ENCODE assay signal across 12 cellular contexts in the genomic region with DNA sequence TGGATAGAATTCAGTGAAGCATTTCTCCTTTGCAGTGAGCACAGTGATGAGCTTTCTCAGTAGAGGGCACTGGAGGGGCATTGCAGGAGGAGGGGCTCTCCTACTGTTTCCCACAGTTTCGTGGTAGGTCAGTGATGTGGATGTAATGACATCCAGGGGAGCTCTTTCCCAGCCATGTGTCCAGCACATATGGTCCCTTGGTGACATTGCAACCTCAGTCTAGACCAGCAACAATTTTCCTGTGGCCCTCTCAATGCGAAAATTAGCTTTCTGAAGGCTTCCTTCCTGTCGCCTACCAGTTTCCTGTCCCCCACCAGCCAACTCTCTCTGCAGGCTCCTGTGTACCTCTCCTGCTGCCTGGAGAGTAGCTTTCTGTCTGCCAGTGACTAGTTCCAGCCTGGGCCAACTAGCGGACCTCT. TPM values are rescaled to one million over a fixed set of nuclear protein-coding genes. Genes with fewer than 3 reads are reported as not detected.
DNase-seq lines count a peak whose midpoint lies in the region; ATAC-seq, FAIRE-seq and TF ChIP-seq lines count a peak whose summit lies in the region.
"Had no signal": no experiment of that assay in that cellular context is flagged by ENCODE, and none has a peak within 500 bp of the region (broad histone marks: within the 10 kb centered on the region; RNA-seq: fewer than 3 reads in every experiment).

No MANE protein-coding gene starts in this region.

- H3K4me1 ChIP-seq in HepG2 (ENCODE audit: insufficient read depth, low read length) (peaks cover 41% of the 10 kb centered on the region), body of pancreas (no peaks in the 10 kb centered on the region)

- POLR2A ChIA-PET in HepG2 (lab: Yijun Ruan, JAX) = no interaction called here

- TF ChIP-seq EP300 in HepG2 (IDR thresholded peaks at IDR 0.05; ENCODE audit: low read depth in 2 of 2, low read length in 2 of 2) (no peak), HepG2 (CRISPR knock-in tag; IDR thresholded peaks at IDR 0.05; ENCODE audit: borderline replicate concordance) (no peak)

- peak; percentile 16 for TF ChIP-seq CTCF in D721Med (IDR thresholded peaks at IDR 0.05; ENCODE audit: insufficient read depth, missing control alignments)
- TF ChIP-seq CTCF in HepG2 (CRISPR knock-in tag; IDR thresholded peaks at IDR 0.05) = peak; percentile 67
- no peak for TF ChIP-seq CTCF in body of pancreas (IDR thresholded peaks at IDR 0.05)

- in situ Hi-C loops in HepG2 (cut with HindIII; ENCODE audit: extremely low pct_ligation_motif_present, low pct_unique_long_range_greater_than_20kb) = no loop called here

- H3K4me3 Mint-ChIP-seq in activated T-cell treated with anti-CD3 and anti-CD28 coated beads, Interleukin-2, amount 50 U/mL, for 4 hours = peak overlapping the region; percentile 50

- DNase-seq in D721Med (ENCODE audit: insufficient read length, low spot score) (no peak), HTR-8/SVneo (ENCODE audit: insufficient read length, low spot score) (peak; percentile 17), HepG2 (ENCODE audit: low spot score) (peak; percentile 31), HK-2 (ENCODE audit: unreplicated experiment) (no peak), nucleus accumbens (lab: John Stamatoyannopoulos, UW) (no peak), body of pancreas (no peak)
- no peak for DNase-seq in activated T-cell treated with anti-CD3 and anti-CD28 coated beads, Interleukin-2, amount 50 U/mL, for 4 hours
- DNase-seq: ovary had no signal

- no peaks in the 10 kb centered on the region for H3K27me3 ChIP-seq in HepG2 (ENCODE audit: control insufficient read depth in 1 of 2, insufficient read depth in 2 of 2, low read length in 2 of 2)
- no peaks in the 10 kb centered on the region for H3K27me3 ChIP-seq in body of pancreas
- H3K27me3 ChIP-seq: ovary had no signal

- no peaks in the 10 kb centered on the region for H3K36me3 Mint-ChIP-seq in activated T-cell treated with anti-CD3 and anti-CD28 coated beads, Interleukin-2, amount 50 U/mL, for 4 hours (ENCODE audit: insufficient read depth)

- WGBS in HepG2 (ENCODE audit: low lambda C conversion rate) = 43% methylated on average over 4 of the region's 4 CpGs
- 59 to 65% methylated on average over 4 of the region's 4 CpGs for WGBS in body of pancreas, 2 donors

- H3K9me3 Mint-ChIP-seq in activated T-cell treated with anti-CD3 and anti-CD28 coated beads, Interleukin-2, amount 50 U/mL, for 4 hours = no peaks in the 10 kb centered on the region

- no peak overlapping the region for H3K27ac ChIP-seq in HepG2 (ENCODE audit: extremely low read length, insufficient read depth, low read length)
- H3K27ac ChIP-seq in body of pancreas = no peak overlapping the region
- H3K27ac ChIP-seq: KMS-11, ovary had no signal

- CTCF ChIA-PET in HepG2 (lab: Yijun Ruan, JAX; ENCODE audit: low intra/inter-chr PET ratio, low total read pairs) = interaction anchor here (1.1 kb wide), 1 partner anchor 156 kb away, joined by 3 read pairs; no protein-coding TSS in a partner anchor

- no peaks in the 10 kb centered on the region for H3K9me3 ChIP-seq in HepG2 (ENCODE audit: low read length)
- H3K9me3 ChIP-seq in body of pancreas = no peaks in the 10 kb centered on the region
- H3K9me3 ChIP-seq: ovary had no signal

- H3K9ac ChIP-seq in HepG2 (ENCODE audit: insufficient read depth, low read depth, low read length) = no peak overlapping the region
- H3K9ac ChIP-seq: KMS-11 had no signal

- peak overlapping the region; percentile 59 for H3K4me2 ChIP-seq in HepG2 (ENCODE audit: low read depth, low read length)
- H3K4me2 ChIP-seq: KMS-11 had no signal

- no TSS peak for BruUV-seq in HepG2 (replicated peaks; lab: Mats Ljungman, UMichigan)

- H3K36me3 ChIP-seq in HepG2 (replicated peaks in 1 of 2; ENCODE audit: control insufficient read depth in 1 of 2, insufficient read depth in 2 of 2, low read length in 2 of 2) (no peaks in the 10 kb centered on the region), body of pancreas (replicated peaks in 1 of 2; ENCODE audit: insufficient read depth in 1 of 2, low read depth in 2 of 2) (no peaks in the 10 kb centered on the region)
- H3K36me3 ChIP-seq: ovary had no signal

- H3K4me3 ChIP-seq in HepG2 (replicated peaks in 1 of 3; ENCODE audit: insufficient read depth in 1 of 3, low read depth in 2 of 3, low read length in 3 of 3) (peak overlapping the region in 2 of 3 experiments; percentile 15 to 37; a peak in 1 of 6 replicates), body of pancreas (no peak overlapping the region)
- H3K4me3 ChIP-seq: ovary had no signal

- no peak overlapping the region for H2AFZ ChIP-seq in HepG2 (ENCODE audit: low read length)

- no peak for TF ChIP-seq RAD21 in HepG2 (CRISPR knock-in tag; IDR thresholded peaks at IDR 0.05)

- FAIRE-seq in D721Med (lab: Jason Lieb, UNC) (no peak), HTR-8/SVneo (lab: Jason Lieb, UNC) (no peak), HepG2 (lab: Jason Lieb, UNC) (no peak)

- ATAC-seq in activated T-cell treated with anti-CD3 and anti-CD28 coated beads, Interleukin-2, amount 50 U/mL, for 4 hours = peak; percentile 58 to 67
- ATAC-seq in HepG2 = peak; percentile 78
- no peak for ATAC-seq in HG03457 (IDR thresholded peaks at IDR 0.05; ENCODE audit: unreplicated experiment)
- ATAC-seq in body of pancreas = no peak

- peaks cover 14% of the 10 kb centered on the region for H3K4me1 Mint-ChIP-seq in activated T-cell treated with anti-CD3 and anti-CD28 coated beads, Interleukin-2, amount 50 U/mL, for 4 hours (ENCODE audit: low read depth)

- H3K27me3 Mint-ChIP-seq in activated T-cell treated with anti-CD3 and anti-CD28 coated beads, Interleukin-2, amount 50 U/mL, for 4 hours (ENCODE audit: low read depth) = no peaks in the 10 kb centered on the region

- intact Hi-C loops in HepG2 (cut with micrococcal nuclease; ENCODE audit: unreplicated experiment) = no loop called here
- intact Hi-C loops in body of pancreas (cut with DNase I) = no loop called here

- TF ChIP-seq POLR2A in HepG2 (IDR thresholded peaks at IDR 0.05; ENCODE audit: insufficient read depth in 1 of 2, low read depth in 2 of 2, low read length in 2 of 2) (no peak), body of pancreas (IDR thresholded peaks at IDR 0.05) (no peak)

- H4K20me1 ChIP-seq in HepG2 (ENCODE audit: insufficient read depth, low read length) = no peaks in the 10 kb centered on the region

- H3K79me2 ChIP-seq in HepG2 (ENCODE audit: insufficient read depth, low read length) = no peaks in the 10 kb centered on the region

RNA-seq across cellular contexts. Expression of a gene that starts 6.9 kb away (rescaled TPM):
- 10 to 100 TPM; 12.6 to 17.7 (median 13.3) TPM for total RNA-seq in activated T-cell treated with anti-CD3 and anti-CD28 coated beads, Interleukin-2, amount 50 U/mL, for 4 hours
- 21.6 and 35.2 TPM in 2 replicates for total RNA-seq in HepG2 (2016; rRNA removed; fragmentation: Illumina TruSeq; extraction: Trizol)
- total RNA-seq in HepG2 (2016; cell fraction: cytosol; rRNA removed; fragmentation: Illumina TruSeq; extraction: Trizol; ENCODE audit: low read depth) = 3.4 and 4.1 TPM in 2 replicates
- total RNA-seq in HepG2 (2016; cell fraction: insoluble cytoplasmic fraction; rRNA removed; fragmentation: Illumina TruSeq; extraction: Trizol) = 20.0 and 33.9 TPM in 2 replicates
- 8.2 and 9.2 TPM in 2 replicates for total RNA-seq in HepG2 (2016; cell fraction: membrane; rRNA removed; fragmentation: Illumina TruSeq; extraction: Trizol)
- 9.3 and 10.7 TPM in 2 replicates for total RNA-seq in HepG2 (2016; cell fraction: nucleus; rRNA removed; fragmentation: Illumina TruSeq; extraction: Trizol)
- polyA plus RNA-seq in HepG2 (2011; rRNA removed) = 4.8 and 6.1 TPM in 2 replicates
- 4.8 and 5.4 TPM in 2 replicates for polyA plus RNA-seq in HepG2 (2011; cell fraction: cytosol; rRNA removed)
- 1.8 and 2.9 TPM in 2 replicates for polyA plus RNA-seq in HepG2 (2011; cell fraction: nucleus; rRNA removed)
- polyA plus RNA-seq in HepG2 (2012) = 11.2 and 11.9 TPM in 2 replicates
- polyA plus RNA-seq in HepG2 (2016; cell fraction: cytosol; fragmentation: Illumina TruSeq; extraction: Trizol; ENCODE audit: low read depth) = 1.2 and 1.4 TPM in 2 replicates
- 24.9 and 34.1 TPM in 2 replicates for polyA plus RNA-seq in HepG2 (2016; cell fraction: insoluble cytoplasmic fraction; fragmentation: Illumina TruSeq; extraction: Trizol; ENCODE audit: low read depth)
- 3.8 and 3.9 TPM in 2 replicates for polyA plus RNA-seq in HepG2 (2016; cell fraction: membrane; fragmentation: Illumina TruSeq; extraction: Trizol; ENCODE audit: low read depth)
- 10.9 and 12.3 TPM in 2 replicates for polyA plus RNA-seq in HepG2 (2016; cell fraction: nucleus; fragmentation: Illumina TruSeq; extraction: Trizol; ENCODE audit: insufficient read depth, low read depth)
- 7.3 and 25.2 TPM in 2 replicates for polyA minus RNA-seq in HepG2 (2011; rRNA and poly(A)+ RNA removed; ENCODE audit: low replicate concordance)
- 11.0 and 12.0 TPM in 2 replicates for polyA minus RNA-seq in HepG2 (2011; cell fraction: cytosol; rRNA and poly(A)+ RNA removed)
- 3.3 and 6.3 TPM in 2 replicates for polyA minus RNA-seq in HepG2 (2011; cell fraction: nucleus; rRNA and poly(A)+ RNA removed)
- total RNA-seq in body of pancreas = 10 to 100 TPM in 1 of 2 donors, 1 to 10 TPM in 1; 4.6 to 11.9 TPM

RNA-seq across cellular contexts. Expression of a gene that starts 35.4 kb away (rescaled TPM):
- not detected for total RNA-seq in activated T-cell treated with anti-CD3 and anti-CD28 coated beads, Interleukin-2, amount 50 U/mL, for 4 hours
- total RNA-seq in HepG2 (2016; rRNA removed; fragmentation: Illumina TruSeq; extraction: Trizol) (not detected in 2 replicates), body of pancreas (not detected)
- not detected in 2 replicates for total RNA-seq in HepG2 (2016; cell fraction: cytosol; rRNA removed; fragmentation: Illumina TruSeq; extraction: Trizol; ENCODE audit: low read depth)
- total RNA-seq in HepG2 (2016; cell fraction: insoluble cytoplasmic fraction; rRNA removed; fragmentation: Illumina TruSeq; extraction: Trizol) = not detected in 2 replicates
- not detected in 2 replicates for total RNA-seq in HepG2 (2016; cell fraction: membrane; rRNA removed; fragmentation: Illumina TruSeq; extraction: Trizol)
- not detected in 2 replicates for total RNA-seq in HepG2 (2016; cell fraction: nucleus; rRNA removed; fragmentation: Illumina TruSeq; extraction: Trizol)
- polyA plus RNA-seq in HepG2 (2011; rRNA removed) = not detected in 2 replicates
- polyA plus RNA-seq in HepG2 (2011; cell fraction: cytosol; rRNA removed) = not detected in 2 replicates
- not detected in 2 replicates for polyA plus RNA-seq in HepG2 (2011; cell fraction: nucleus; rRNA removed)
- polyA plus RNA-seq in HepG2 (2012) = not detected in 2 replicates
- polyA plus RNA-seq in HepG2 (2016; cell fraction: cytosol; fragmentation: Illumina TruSeq; extraction: Trizol; ENCODE audit: low read depth) = not detected in 2 replicates
- polyA plus RNA-seq in HepG2 (2016; cell fraction: insoluble cytoplasmic fraction; fragmentation: Illumina TruSeq; extraction: Trizol; ENCODE audit: low read depth) = not detected in 2 replicates
- not detected in 2 replicates for polyA plus RNA-seq in HepG2 (2016; cell fraction: membrane; fragmentation: Illumina TruSeq; extraction: Trizol; ENCODE audit: low read depth)
- not detected in 2 replicates for polyA plus RNA-seq in HepG2 (2016; cell fraction: nucleus; fragmentation: Illumina TruSeq; extraction: Trizol; ENCODE audit: insufficient read depth, low read depth)
- polyA minus RNA-seq in HepG2 (2011; rRNA and poly(A)+ RNA removed; ENCODE audit: low replicate concordance) = not detected in 2 replicates
- not detected in 2 replicates for polyA minus RNA-seq in HepG2 (2011; cell fraction: cytosol; rRNA and poly(A)+ RNA removed)
- not detected in 2 replicates for polyA minus RNA-seq in HepG2 (2011; cell fraction: nucleus; rRNA and poly(A)+ RNA removed)
- total RNA-seq: H4; ovary; T-helper 1 cell treated with Interleukin-12 subunit alpha and Interleukin-12 subunit beta and Interleukin-4 antibody, amounts not matched to agents 30 ng/mL and 1 ng/mL, for 36 hours had no signal
- polyA plus RNA-seq: ovary had no signal

RNA-seq across cellular contexts. Expression of a gene that starts 46.6 kb away (rescaled TPM):
- total RNA-seq in activated T-cell treated with anti-CD3 and anti-CD28 coated beads, Interleukin-2, amount 50 U/mL, for 4 hours = not detected
- not detected in 2 replicates for total RNA-seq in HepG2 (2016; rRNA removed; fragmentation: Illumina TruSeq; extraction: Trizol)
- total RNA-seq in HepG2 (2016; cell fraction: cytosol; rRNA removed; fragmentation: Illumina TruSeq; extraction: Trizol; ENCODE audit: low read depth) = not detected in 2 replicates
- not detected in 2 replicates for total RNA-seq in HepG2 (2016; cell fraction: insoluble cytoplasmic fraction; rRNA removed; fragmentation: Illumina TruSeq; extraction: Trizol)
- total RNA-seq in HepG2 (2016; cell fraction: membrane; rRNA removed; fragmentation: Illumina TruSeq; extraction: Trizol) = not detected in 2 replicates
- total RNA-seq in HepG2 (2016; cell fraction: nucleus; rRNA removed; fragmentation: Illumina TruSeq; extraction: Trizol) = not detected in 2 replicates
- not detected in 2 replicates for polyA plus RNA-seq in HepG2 (2011; rRNA removed)
- polyA plus RNA-seq in HepG2 (2011; cell fraction: cytosol; rRNA removed) = not detected in 2 replicates
- not detected in 2 replicates for polyA plus RNA-seq in HepG2 (2011; cell fraction: nucleus; rRNA removed)
- not detected in 2 replicates for polyA plus RNA-seq in HepG2 (2012)
- polyA plus RNA-seq in HepG2 (2016; cell fraction: cytosol; fragmentation: Illumina TruSeq; extraction: Trizol; ENCODE audit: low read depth) = not detected in 2 replicates
- not detected in 2 replicates for polyA plus RNA-seq in HepG2 (2016; cell fraction: insoluble cytoplasmic fraction; fragmentation: Illumina TruSeq; extraction: Trizol; ENCODE audit: low read depth)
- polyA plus RNA-seq in HepG2 (2016; cell fraction: membrane; fragmentation: Illumina TruSeq; extraction: Trizol; ENCODE audit: low read depth) = not detected in 2 replicates
- polyA plus RNA-seq in HepG2 (2016; cell fraction: nucleus; fragmentation: Illumina TruSeq; extraction: Trizol; ENCODE audit: insufficient read depth, low read depth) = not detected in 2 replicates
- not detected in 2 replicates for polyA minus RNA-seq in HepG2 (2011; rRNA and poly(A)+ RNA removed; ENCODE audit: low replicate concordance)
- polyA minus RNA-seq in HepG2 (2011; cell fraction: cytosol; rRNA and poly(A)+ RNA removed) = not detected in 2 replicates
- not detected in 2 replicates for polyA minus RNA-seq in HepG2 (2011; cell fraction: nucleus; rRNA and poly(A)+ RNA removed)
- not detected for total RNA-seq in body of pancreas
- total RNA-seq: H4; ovary; T-helper 1 cell treated with Interleukin-12 subunit alpha and Interleukin-12 subunit beta and Interleukin-4 antibody, amounts not matched to agents 30 ng/mL and 1 ng/mL, for 36 hours had no signal
- polyA plus RNA-seq: ovary had no signal

Comparison
In these comparisons a context has a peak if more than half of its experiments do, and no peak if none do; other contexts are left out.
1. DNase-seq: peak in HTR-8/SVneo (single experiment) and HepG2 (single experiment); none in D721Med (single experiment), activated T-cell treated with anti-CD3 and anti-CD28 coated beads, Interleukin-2, amount 50 U/mL, for 4 hours (single experiment), HK-2 (single experiment), nucleus accumbens (0 of 56) and body of pancreas (0 of 4).
2. CTCF ChIP-seq: peak in D721Med (single experiment) and HepG2 (single experiment); none in body of pancreas (0 of 7).
3. ATAC-seq: peak in activated T-cell treated with anti-CD3 and anti-CD28 coated beads, Interleukin-2, amount 50 U/mL, for 4 hours (2 of 2) and HepG2 (single experiment); none in HG03457 (single experiment) and body of pancreas (single experiment).
4. H3K4me3 ChIP-seq: peak in HepG2 (2 of 3); none in body of pancreas (0 of 2).